In genomic region chr22:26416670-26417270, GRCh38 we compare ENCODE assay signal across 14 cellular contexts.
A peak's percentile ranks its signal among the peaks of the same experiment; 100 is the strongest.
DNase-seq lines count a peak whose midpoint lies in the region; ATAC-seq, FAIRE-seq and TF ChIP-seq lines count a peak whose summit lies in the region.
"Had no signal": no experiment of that assay in that cellular context is flagged by ENCODE, and none has a peak within 500 bp of the region (broad histone marks: within the 10 kb centered on the region; RNA-seq: fewer than 3 reads in every experiment).

No MANE protein-coding gene starts in this region.

- H3K27me3 ChIP-seq in brain microvascular endothelial cell (replicated peaks), result peaks cover 3% of the 10 kb centered on the region

- FAIRE-seq in HTR-8/SVneo (lab: Jason Lieb, UNC), result peak; percentile 57

- DNase-seq in AG08396 (ENCODE audit: low spot score) (peak; percentile 74), HTR-8/SVneo (ENCODE audit: insufficient read length, low spot score) (peak; percentile 67), brain microvascular endothelial cell (peak; percentile 70), kidney glomerular epithelial cell (lab: John Stamatoyannopoulos, UW) (peak; percentile 60), NCI-H128 (lab: John Stamatoyannopoulos, UW; ENCODE audit: unreplicated experiment) (no peak), globus pallidus (ENCODE audit: low spot score) (no peak)
- DNase-seq: activated effector memory CD4-positive, alpha-beta T cell treated with anti-CD3 and anti-CD28 coated beads, Interleukin-2, amount 50 U/mL, for 16 hours; CD4-positive, alpha-beta memory T cell; effector memory CD4-positive, alpha-beta T cell; NCI-H524; spleen; stimulated activated naive CD4-positive, alpha-beta T cell had no signal

- H3K4me3 ChIP-seq in brain microvascular endothelial cell (ENCODE audit: low read depth, low read length), result no peak overlapping the region
- H3K4me3 ChIP-seq: spleen had no signal

- no peak overlapping the region for H3K27ac ChIP-seq in brain microvascular endothelial cell
- H3K27ac ChIP-seq: spleen had no signal

- ATAC-seq in HG03439 (IDR thresholded peaks at IDR 0.05; ENCODE audit: unreplicated experiment) (no peak), HG02678 (IDR thresholded peaks at IDR 0.05; ENCODE audit: unreplicated experiment) (no peak)

- in situ Hi-C loops in brain microvascular endothelial cell (cut with HindIII; ENCODE audit: low pct_ligation_motif_present, low sequenced_read_pairs), result no loop called here

- no peak for TF ChIP-seq CTCF in brain microvascular endothelial cell (IDR thresholded peaks at IDR 0.05; ENCODE audit: low read depth, low read length, missing control alignments)

- no peaks in the 10 kb centered on the region for H3K36me3 ChIP-seq in brain microvascular endothelial cell (replicated peaks)
- H3K36me3 ChIP-seq: spleen had no signal

Comparison
In these comparisons a context has a peak if more than half of its experiments do, and no peak if none do; other contexts are left out.
1. DNase-seq: peak in AG08396 (single experiment), HTR-8/SVneo (single experiment), brain microvascular endothelial cell (single experiment) and kidney glomerular epithelial cell (single experiment); none in NCI-H128 (single experiment) and globus pallidus (single experiment).